1 cellular context compared by ENCODE assay signal in genomic region chr20:39152742-39153141, GRCh38.
TF ChIP-seq lines count a peak whose summit lies in the region.

No MANE protein-coding gene starts in this region.

TF ChIP-seq in HepG2, 621 proteins besides CTCF, POLR2A, EP300 and RAD21 (continued from another document):
- TF ChIP-seq ZBTB43 (CRISPR knock-in tag; conservative IDR thresholded peaks at IDR 0.05), result 0 out of 2 replicates have a peak, but pooled peaks have one; percentile 22
- no peak for TF ChIP-seq AKNA (CRISPR knock-in tag; IDR thresholded peaks at IDR 0.05; ENCODE audit: borderline replicate concordance)
- no peak for TF ChIP-seq ZBTB21 (CRISPR knock-in tag; IDR thresholded peaks at IDR 0.05)
- TF ChIP-seq RARA (CRISPR knock-in tag; IDR thresholded peaks at IDR 0.05), result peak; percentile 64
- no peak for TF ChIP-seq EZH2 (conservative IDR thresholded peaks at IDR 0.05; ENCODE audit: low read depth, low read length)
